ENCODE assay signal across 33 cellular contexts in the genomic region with DNA sequence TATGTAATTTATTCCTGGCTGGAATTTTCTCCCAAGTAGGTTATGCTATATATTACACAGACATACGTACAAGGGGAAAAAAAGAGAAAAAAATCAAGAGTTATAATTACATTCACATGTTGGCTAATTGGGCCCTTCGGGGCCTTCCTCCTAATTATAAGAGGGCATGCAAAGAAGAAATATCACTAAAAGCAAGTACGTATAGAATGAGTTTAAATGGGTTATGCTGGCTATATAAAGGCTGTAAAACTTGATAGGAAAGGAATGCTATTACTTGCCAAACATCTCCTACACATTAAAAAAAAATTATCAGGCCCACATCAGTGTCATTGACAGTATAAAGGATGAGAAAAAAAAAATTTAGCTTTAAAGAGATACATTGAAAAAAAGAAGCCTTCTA.
"Had no signal": no experiment of that assay in that cellular context is flagged by ENCODE, and none has a peak within 500 bp of the region (broad histone marks: within the 10 kb centered on the region; RNA-seq: fewer than 3 reads in every experiment).

No MANE protein-coding gene starts in this region.

- H3K9me3 ChIP-seq: adrenal gland, body of pancreas, colonic mucosa, esophagus squamous epithelium, gastroesophageal sphincter had no signal

- H3K9me3 Mint-ChIP-seq: activated CD4-positive, alpha-beta T cell treated with anti-CD3 and anti-CD28 coated beads, Interleukin-2, amount 10 ng/mL, durations not matched to agents 24 days and 14 days; activated naive CD4-positive, alpha-beta T cell treated with anti-CD3 and anti-CD28 coated beads, Interleukin-2, amount 50 U/mL, for 24 hours; activated naive CD8-positive, alpha-beta T cell treated with anti-CD3 and anti-CD28 coated beads for 36 hours had no signal

- H3K36me3 Mint-ChIP-seq: activated CD4-positive, alpha-beta memory T cell treated with anti-CD3 and anti-CD28 coated beads for 36 hours; activated CD8-positive, alpha-beta memory T cell treated with anti-CD3 and anti-CD28 coated beads, Interleukin-2, amount 10 ng/mL, durations not matched to agents 7 days and 5 days; activated naive CD4-positive, alpha-beta T cell treated with anti-CD3 and anti-CD28 coated beads, Interleukin-2, amount 50 U/mL, for 24 hours; activated naive CD8-positive, alpha-beta T cell treated with anti-CD3 and anti-CD28 coated beads for 36 hours had no signal

- DNase-seq: activated CD4-positive, alpha-beta memory T cell treated with anti-CD3 and anti-CD28 coated beads for 36 hours; activated CD4-positive, alpha-beta T cell treated with anti-CD3 and anti-CD28 coated beads for 36 hours; activated CD4-positive, alpha-beta T cell treated with anti-CD3 and anti-CD28 coated beads, Interleukin-2, amount 10 ng/mL, durations not matched to agents 24 days and 14 days; activated CD4-positive, CD25-positive, alpha-beta regulatory T cell; activated CD4-positive, CD25-positive, alpha-beta regulatory T cell treated with anti-CD3 and anti-CD28 coated beads, Interleukin-2, amount 50 U/mL, for 72 hours; activated CD8-positive, alpha-beta memory T cell treated with anti-CD3 and anti-CD28 coated beads, Interleukin-2, amount 10 ng/mL, durations not matched to agents 7 days and 5 days; activated CD8-positive, alpha-beta memory T cell treated with anti-CD3 and anti-CD28 coated beads, Interleukin-2, amount 50 U/mL, for 4 hours; activated CD8-positive, alpha-beta T cell treated with anti-CD3 and anti-CD28 coated beads, Interleukin-2, amount 10 ng/mL, durations not matched to agents 7 days and 5 days; activated effector memory CD4-positive, alpha-beta T cell treated with anti-CD3 and anti-CD28 coated beads, Interleukin-2, amount 50 U/mL, for 16 hours; activated naive CD4-positive, alpha-beta T cell treated with anti-CD3 and anti-CD28 coated beads for 36 hours; activated naive CD8-positive, alpha-beta T cell treated with anti-CD3 and anti-CD28 coated beads for 36 hours; activated naive CD8-positive, alpha-beta T cell treated with anti-CD3 and anti-CD28 coated beads, Interleukin-2, amount 50 U/mL, for 24 hours; activated T-cell treated with anti-CD3 and anti-CD28 coated beads, Interleukin-2, amount 50 U/mL, for 1 hour; activated T-cell treated with anti-CD3 and anti-CD28 coated beads, Interleukin-2, amount 50 U/mL, for 48 hours; adrenal gland; amygdala; aorta; body of pancreas; caudate nucleus; cerebellar nuclear complex; colonic mucosa; effector CD8-positive, alpha-beta T cell; esophagus squamous epithelium; foreskin melanocyte; heart right ventricle; T-helper 17 cell; T1000 had no signal

- H3K27me3 Mint-ChIP-seq: activated CD4-positive, alpha-beta memory T cell treated with anti-CD3 and anti-CD28 coated beads for 36 hours; activated CD4-positive, alpha-beta T cell treated with anti-CD3 and anti-CD28 coated beads for 36 hours; activated CD4-positive, alpha-beta T cell treated with anti-CD3 and anti-CD28 coated beads, Interleukin-2, amount 10 ng/mL, durations not matched to agents 24 days and 14 days; activated CD8-positive, alpha-beta memory T cell treated with anti-CD3 and anti-CD28 coated beads, Interleukin-2, amount 10 ng/mL, durations not matched to agents 7 days and 5 days; activated naive CD4-positive, alpha-beta T cell treated with anti-CD3 and anti-CD28 coated beads, Interleukin-2, amount 50 U/mL, for 24 hours; activated naive CD8-positive, alpha-beta T cell treated with anti-CD3 and anti-CD28 coated beads for 36 hours; activated naive CD8-positive, alpha-beta T cell treated with anti-CD3 and anti-CD28 coated beads, Interleukin-2, amount 50 U/mL, for 24 hours; T-helper 17 cell had no signal

- H3K36me3 ChIP-seq: adrenal gland, colonic mucosa, esophagus squamous epithelium, gastroesophageal sphincter, heart right ventricle had no signal

- H3K4me1 ChIP-seq: adrenal gland, body of pancreas, colonic mucosa, esophagus squamous epithelium, gastroesophageal sphincter, heart right ventricle had no signal

- H3K27me3 ChIP-seq: adrenal gland, body of pancreas, colonic mucosa, esophagus squamous epithelium, gastroesophageal sphincter, heart right ventricle had no signal

- ATAC-seq: activated CD4-positive, alpha-beta T cell treated with anti-CD3 and anti-CD28 coated beads for 36 hours; activated CD8-positive, alpha-beta memory T cell treated with anti-CD3 and anti-CD28 coated beads, Interleukin-2, amount 10 ng/mL, durations not matched to agents 7 days and 5 days; activated CD8-positive, alpha-beta T cell treated with anti-CD3 and anti-CD28 coated beads, Interleukin-2, amount 10 ng/mL, durations not matched to agents 7 days and 5 days; activated naive CD8-positive, alpha-beta T cell treated with anti-CD3 and anti-CD28 coated beads, Interleukin-2, amount 50 U/mL, for 24 hours; body of pancreas; gastroesophageal sphincter; heart right ventricle; T-helper 17 cell had no signal

- H3K27ac Mint-ChIP-seq: activated CD4-positive, alpha-beta memory T cell treated with anti-CD3 and anti-CD28 coated beads for 36 hours; activated CD4-positive, alpha-beta T cell treated with anti-CD3 and anti-CD28 coated beads for 36 hours; activated CD4-positive, alpha-beta T cell treated with anti-CD3 and anti-CD28 coated beads, Interleukin-2, amount 10 ng/mL, durations not matched to agents 24 days and 14 days; activated CD8-positive, alpha-beta memory T cell treated with anti-CD3 and anti-CD28 coated beads, Interleukin-2, amount 10 ng/mL, durations not matched to agents 7 days and 5 days; activated CD8-positive, alpha-beta T cell treated with anti-CD3 and anti-CD28 coated beads, Interleukin-2, amount 10 ng/mL, durations not matched to agents 7 days and 5 days; activated naive CD4-positive, alpha-beta T cell treated with anti-CD3 and anti-CD28 coated beads for 36 hours; activated naive CD4-positive, alpha-beta T cell treated with anti-CD3 and anti-CD28 coated beads, Interleukin-2, amount 50 U/mL, for 24 hours; activated naive CD8-positive, alpha-beta T cell treated with anti-CD3 and anti-CD28 coated beads for 36 hours; activated naive CD8-positive, alpha-beta T cell treated with anti-CD3 and anti-CD28 coated beads, Interleukin-2, amount 50 U/mL, for 24 hours; activated T-helper 1 cell treated with anti-CD3 and anti-CD28 coated beads, Interleukin-12 subunit alpha, Interleukin-12 subunit beta, Interleukin-2, Interleukin-4 antibody, amounts not matched to agents 30 ng/mL and 10 ng/mL and 1 ng/mL, durations not matched to agents 14 hours and 24 hours and 36 hours; activated T-helper 2 cell treated with anti-CD3 and anti-CD28 coated beads, Interferon-gamma antibody, Interleukin-2, Interleukin-4, amounts not matched to agents 10 μg/mL and 5 μg/mL and 100 μg/mL, durations not matched to agents 14 hours and 24 hours and 36 hours; T-helper 17 cell; T-helper 2 cell treated with Interferon-gamma antibody and Interleukin-4, amounts not matched to agents 5 μg/mL and 100 μg/mL, for 36 hours had no signal

- H3K27ac ChIP-seq: adrenal gland, body of pancreas, colonic mucosa, epithelial cell of prostate, esophagus squamous epithelium, gastroesophageal sphincter, heart right ventricle had no signal

- H3K4me3 ChIP-seq: adrenal gland, body of pancreas, colonic mucosa, esophagus squamous epithelium, gastroesophageal sphincter, heart right ventricle had no signal

- H3K4me3 Mint-ChIP-seq: activated CD4-positive, alpha-beta memory T cell treated with anti-CD3 and anti-CD28 coated beads for 36 hours; activated CD4-positive, alpha-beta T cell treated with anti-CD3 and anti-CD28 coated beads for 36 hours; activated CD4-positive, alpha-beta T cell treated with anti-CD3 and anti-CD28 coated beads, Interleukin-2, amount 10 ng/mL, durations not matched to agents 24 days and 14 days; activated CD8-positive, alpha-beta memory T cell treated with anti-CD3 and anti-CD28 coated beads, Interleukin-2, amount 10 ng/mL, durations not matched to agents 7 days and 5 days; activated CD8-positive, alpha-beta T cell treated with anti-CD3 and anti-CD28 coated beads, Interleukin-2, amount 10 ng/mL, durations not matched to agents 7 days and 5 days; activated naive CD4-positive, alpha-beta T cell treated with anti-CD3 and anti-CD28 coated beads for 36 hours; activated naive CD4-positive, alpha-beta T cell treated with anti-CD3 and anti-CD28 coated beads, Interleukin-2, amount 50 U/mL, for 24 hours; activated naive CD8-positive, alpha-beta T cell treated with anti-CD3 and anti-CD28 coated beads for 36 hours; activated naive CD8-positive, alpha-beta T cell treated with anti-CD3 and anti-CD28 coated beads, Interleukin-2, amount 50 U/mL, for 24 hours; activated T-helper 1 cell treated with anti-CD3 and anti-CD28 coated beads, Interleukin-12 subunit alpha, Interleukin-12 subunit beta, Interleukin-2, Interleukin-4 antibody, amounts not matched to agents 30 ng/mL and 10 ng/mL and 1 ng/mL, durations not matched to agents 14 hours and 24 hours and 36 hours; T-helper 17 cell; T-helper 2 cell treated with Interferon-gamma antibody and Interleukin-4, amounts not matched to agents 5 μg/mL and 100 μg/mL, for 36 hours had no signal

- H3K4me1 Mint-ChIP-seq: activated CD4-positive, alpha-beta T cell treated with anti-CD3 and anti-CD28 coated beads for 36 hours; activated CD4-positive, alpha-beta T cell treated with anti-CD3 and anti-CD28 coated beads, Interleukin-2, amount 10 ng/mL, durations not matched to agents 24 days and 14 days; activated CD8-positive, alpha-beta memory T cell treated with anti-CD3 and anti-CD28 coated beads, Interleukin-2, amount 10 ng/mL, durations not matched to agents 7 days and 5 days; activated naive CD4-positive, alpha-beta T cell treated with anti-CD3 and anti-CD28 coated beads, Interleukin-2, amount 50 U/mL, for 24 hours; activated naive CD8-positive, alpha-beta T cell treated with anti-CD3 and anti-CD28 coated beads for 36 hours; activated naive CD8-positive, alpha-beta T cell treated with anti-CD3 and anti-CD28 coated beads, Interleukin-2, amount 50 U/mL, for 24 hours; T-helper 17 cell had no signal
